In the genomic region with DNA sequence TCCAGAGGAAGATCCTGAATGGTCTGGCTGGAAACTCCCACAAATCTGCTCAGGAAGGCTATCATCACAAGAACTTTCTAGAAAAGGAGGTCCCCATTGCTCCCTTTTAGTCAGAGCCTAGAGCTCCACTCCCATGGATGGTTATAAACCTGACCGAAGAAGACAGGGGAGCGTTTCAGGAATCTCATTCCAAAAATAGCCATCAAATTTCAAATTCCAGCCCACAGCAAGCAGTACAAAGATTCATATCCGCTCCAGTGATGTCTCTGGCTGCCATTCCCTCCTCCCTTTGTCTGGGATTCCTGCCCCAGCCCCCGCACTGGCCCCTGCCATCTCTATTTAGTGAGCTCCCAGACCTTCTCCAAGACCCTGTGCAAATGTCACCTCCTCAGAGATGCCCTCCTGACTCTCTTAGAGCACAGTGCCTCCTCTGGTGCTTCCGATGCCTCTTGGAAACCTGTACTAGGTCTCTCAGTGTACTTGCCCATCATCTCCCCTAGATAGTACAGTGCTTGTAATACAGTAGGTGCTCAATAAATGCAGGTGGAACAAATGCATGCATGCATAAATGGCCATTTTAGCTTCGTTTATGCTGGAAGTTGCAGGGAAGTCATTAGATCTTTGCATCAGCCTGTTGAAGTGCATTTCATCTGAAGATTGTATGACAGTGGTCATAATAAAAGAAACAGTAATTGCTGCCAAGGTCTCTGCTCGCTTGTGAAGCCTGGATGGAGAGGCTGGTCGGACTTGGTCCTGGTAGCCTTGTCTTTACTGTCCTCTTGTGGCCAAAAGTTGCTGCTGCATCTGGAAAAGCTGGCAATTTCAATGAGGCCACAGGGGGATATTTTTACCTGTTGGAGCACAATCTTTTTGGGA, we compare ENCODE assay signal across 8 cellular contexts. TPM values are rescaled to one million over a fixed set of nuclear protein-coding genes. Genes with fewer than 3 reads are reported as not detected.
DNase-seq lines count a peak whose midpoint lies in the region; ATAC-seq and TF ChIP-seq lines count a peak whose summit lies in the region.

No MANE protein-coding gene starts in this region.

- intact Hi-C loops in esophagus muscularis mucosa (cut with DNase I): loop anchor here (2.0 to 5.0 kb wide), 2 partner anchors 79 to 136 kb away; no protein-coding TSS in a partner anchor

- H3K4me3 ChIP-seq in NB4 (ENCODE audit: low read depth, low read length) (no peak overlapping the region), esophagus muscularis mucosa (no peak overlapping the region)

- no peaks in the 10 kb centered on the region for H3K36me3 ChIP-seq in esophagus muscularis mucosa

- POLR2A ChIA-PET in activated CD4-positive, alpha-beta T cell treated with anti-CD3 and anti-CD28 coated beads, Interleukin-2, amount 10 ng/mL, durations not matched to agents 7 days and 5 days (lab: Charles Lee): no interaction called here

- no peaks in the 10 kb centered on the region for H3K4me1 Mint-ChIP-seq in activated CD4-positive, alpha-beta T cell treated with anti-CD3 and anti-CD28 coated beads, Interleukin-2, amount 10 ng/mL, durations not matched to agents 7 days and 5 days
- H3K4me1 Mint-ChIP-seq in T-helper 17 cell: peaks cover 8% of the 10 kb centered on the region

- H3K9me3 Mint-ChIP-seq in activated CD4-positive, alpha-beta T cell treated with anti-CD3 and anti-CD28 coated beads, Interleukin-2, amount 10 ng/mL, durations not matched to agents 7 days and 5 days: no peaks in the 10 kb centered on the region

- CTCF ChIA-PET in activated CD4-positive, alpha-beta T cell treated with anti-CD3 and anti-CD28 coated beads, Interleukin-2, amount 10 ng/mL, durations not matched to agents 7 days and 5 days (lab: Charles Lee): interaction anchor here (1.2 kb wide), 1 partner anchor 9 kb away, joined by 3 read pairs; no protein-coding TSS in a partner anchor

- H3K27me3 ChIP-seq in esophagus muscularis mucosa: no peaks in the 10 kb centered on the region

- H3K27me3 Mint-ChIP-seq in activated CD4-positive, alpha-beta T cell treated with anti-CD3 and anti-CD28 coated beads, Interleukin-2, amount 10 ng/mL, durations not matched to agents 7 days and 5 days: peaks cover 5% of the 10 kb centered on the region
- H3K27me3 Mint-ChIP-seq in T-helper 17 cell: peaks cover 63% of the 10 kb centered on the region

- TF ChIP-seq CTCF in NB4 (IDR thresholded peaks at IDR 0.05; ENCODE audit: low read depth, low read length) (peak; percentile 98), esophagus muscularis mucosa (IDR thresholded peaks at IDR 0.05) (peak; percentile 96 to 98 (median 97))

- peak; percentile 32 for ATAC-seq in T-helper 17 cell

- WGBS in esophagus muscularis mucosa: 34% methylated on average over 8 of the region's 8 CpGs

- peak overlapping the region in 1 of 4 donors; percentile 40 for H3K27ac ChIP-seq in esophagus muscularis mucosa (replicated peaks in 1 of 4)

- no peaks in the 10 kb centered on the region for H3K36me3 Mint-ChIP-seq in activated CD4-positive, alpha-beta T cell treated with anti-CD3 and anti-CD28 coated beads, Interleukin-2, amount 10 ng/mL, durations not matched to agents 7 days and 5 days (ENCODE audit: low read depth)
- no peaks in the 10 kb centered on the region for H3K36me3 Mint-ChIP-seq in T-helper 17 cell (ENCODE audit: low read depth)

- no peak overlapping the region for H3K27ac Mint-ChIP-seq in activated CD4-positive, alpha-beta T cell treated with anti-CD3 and anti-CD28 coated beads, Interleukin-2, amount 10 ng/mL, durations not matched to agents 7 days and 5 days
- H3K27ac Mint-ChIP-seq in T-helper 17 cell: no peak overlapping the region

- no peaks in the 10 kb centered on the region for H3K9me3 ChIP-seq in T-helper 17 cell (ENCODE audit: control insufficient read depth, low read length, poor library complexity, severe bottlenecking)
- no peaks in the 10 kb centered on the region for H3K9me3 ChIP-seq in esophagus muscularis mucosa

- no peak for TF ChIP-seq POLR2A in NB4 (IDR thresholded peaks at IDR 0.05; ENCODE audit: extremely low read depth, insufficient read length)
- TF ChIP-seq POLR2A in esophagus muscularis mucosa (IDR thresholded peaks at IDR 0.05; ENCODE audit: low read depth): no peak

- TF ChIP-seq EP300 in esophagus muscularis mucosa (IDR thresholded peaks at IDR 0.05): no peak

- peak; percentile 29 for DNase-seq in activated CD4-positive, alpha-beta T cell treated with anti-CD3 and anti-CD28 coated beads, Interleukin-2, amount 10 ng/mL, durations not matched to agents 7 days and 5 days
- no peak for DNase-seq in activated CD4-positive, alpha-beta T cell treated with anti-CD3 and anti-CD28 coated beads for 1 hour
- DNase-seq in H4 (ENCODE audit: low spot score) (peak; percentile 72), NB4 (ENCODE audit: low read depth) (peak; percentile 71), T-helper 17 cell (no peak), esophagus muscularis mucosa (ENCODE audit: extremely low spot score) (no peak), myocyte (ENCODE audit: low read depth) (peak; percentile 75), T-helper 9 cell (no peak)

- no peak overlapping the region for H3K4me3 Mint-ChIP-seq in activated CD4-positive, alpha-beta T cell treated with anti-CD3 and anti-CD28 coated beads, Interleukin-2, amount 10 ng/mL, durations not matched to agents 7 days and 5 days
- H3K4me3 Mint-ChIP-seq in T-helper 17 cell: no peak overlapping the region

- peaks cover 4 to 11% (median 11%) of the 10 kb centered on the region in 4 donors for H3K4me1 ChIP-seq in esophagus muscularis mucosa

RNA-seq across cellular contexts. Expression of a gene that starts 32.0 kb away (rescaled TPM):
- not detected for total RNA-seq in activated CD4-positive, alpha-beta T cell treated with anti-CD3 and anti-CD28 coated beads, Interleukin-2, amount 10 ng/mL, durations not matched to agents 7 days and 5 days
- not detected in 2 replicates for total RNA-seq in H4 (2014; rRNA removed; shearing (Covaris generic))
- not detected for total RNA-seq in T-helper 17 cell
- not detected for total RNA-seq in esophagus muscularis mucosa
- not detected in 2 replicates for total RNA-seq in myocyte
- not detected for polyA plus RNA-seq in myocyte (2012)

Comparison
In these comparisons a context has a peak if more than half of its experiments do, and no peak if none do; other contexts are left out.
1. DNase-seq: peak in activated CD4-positive, alpha-beta T cell treated with anti-CD3 and anti-CD28 coated beads, Interleukin-2, amount 10 ng/mL, durations not matched to agents 7 days and 5 days (single experiment), H4 (single experiment), NB4 (single experiment) and myocyte (single experiment); none in activated CD4-positive, alpha-beta T cell treated with anti-CD3 and anti-CD28 coated beads for 1 hour (single experiment), T-helper 17 cell (0 of 3), esophagus muscularis mucosa (single experiment) and T-helper 9 cell (single experiment).